In genomic region chr3:52436500-52437106, GRCh38 we compare ENCODE assay signal across 14 cellular contexts. TPM values are rescaled to one million over a fixed set of nuclear protein-coding genes. Genes with fewer than 3 reads are reported as not detected.
DNase-seq lines count a peak whose midpoint lies in the region; ATAC-seq and TF ChIP-seq lines count a peak whose summit lies in the region.
"Had no signal": no experiment of that assay in that cellular context is flagged by ENCODE, and none has a peak within 500 bp of the region (broad histone marks: within the 10 kb centered on the region; RNA-seq: fewer than 3 reads in every experiment).

No MANE protein-coding gene starts in this region.

- H3K4me1 ChIP-seq in HUES64 (ENCODE audit: insufficient read depth, low read length) = no peaks in the 10 kb centered on the region

- H3K27me3 ChIP-seq in HUES64 (ENCODE audit: insufficient read depth, low read length) = no peaks in the 10 kb centered on the region
- H3K27me3 ChIP-seq: esophagus muscularis mucosa had no signal

- DNase-seq in AG20443 (ENCODE audit: low spot score) (peak; percentile 77), endothelial cell (ENCODE audit: low spot score) (no peak)
- DNase-seq in activated naive CD4-positive, alpha-beta T cell (lab: John Stamatoyannopoulos, UW) = no peak
- DNase-seq in activated CD8-positive, alpha-beta T cell treated with anti-CD3 and anti-CD28 coated beads, Interleukin-2, amount 10 ng/mL, durations not matched to agents 7 days and 5 days = no peak
- DNase-seq: C1 segment of cervical spinal cord, left colon, trophoblast cell had no signal

- peaks cover 48% of the 10 kb centered on the region for H3K4me1 Mint-ChIP-seq in endothelial cell (ENCODE audit: unreplicated experiment)
- peaks cover 39% of the 10 kb centered on the region for H3K4me1 Mint-ChIP-seq in nephron
- no peaks in the 10 kb centered on the region for H3K4me1 Mint-ChIP-seq in activated CD8-positive, alpha-beta T cell treated with anti-CD3 and anti-CD28 coated beads, Interleukin-2, amount 10 ng/mL, durations not matched to agents 7 days and 5 days (ENCODE audit: low read depth)

- peaks cover 41% of the 10 kb centered on the region for H3K36me3 Mint-ChIP-seq in endothelial cell (ENCODE audit: low read depth, unreplicated experiment)
- H3K36me3 Mint-ChIP-seq in nephron (ENCODE audit: low read depth) = no peaks in the 10 kb centered on the region
- no peaks in the 10 kb centered on the region for H3K36me3 Mint-ChIP-seq in activated CD8-positive, alpha-beta T cell treated with anti-CD3 and anti-CD28 coated beads, Interleukin-2, amount 10 ng/mL, durations not matched to agents 7 days and 5 days (ENCODE audit: low read depth)
- H3K36me3 Mint-ChIP-seq: WTC11 had no signal

- H3K27ac Mint-ChIP-seq in endothelial cell (ENCODE audit: unreplicated experiment) = peak overlapping the region; percentile 42
- peak overlapping the region; percentile 42 to 85 (median 76) for H3K27ac Mint-ChIP-seq in nephron
- H3K27ac Mint-ChIP-seq in activated CD8-positive, alpha-beta T cell treated with anti-CD3 and anti-CD28 coated beads, Interleukin-2, amount 10 ng/mL, durations not matched to agents 7 days and 5 days = no peak overlapping the region
- H3K27ac Mint-ChIP-seq: WTC11 had no signal

- H3K9me3 Mint-ChIP-seq in endothelial cell (ENCODE audit: unreplicated experiment) (no peaks in the 10 kb centered on the region), nephron (no peaks in the 10 kb centered on the region)
- H3K9me3 Mint-ChIP-seq in activated CD8-positive, alpha-beta T cell treated with anti-CD3 and anti-CD28 coated beads, Interleukin-2, amount 10 ng/mL, durations not matched to agents 7 days and 5 days (ENCODE audit: insufficient read depth) = no peaks in the 10 kb centered on the region
- H3K9me3 Mint-ChIP-seq: WTC11 had no signal

- H3K4me3 Mint-ChIP-seq in endothelial cell (ENCODE audit: unreplicated experiment) (no peak overlapping the region), nephron (no peak overlapping the region)
- H3K4me3 Mint-ChIP-seq in activated CD8-positive, alpha-beta T cell treated with anti-CD3 and anti-CD28 coated beads, Interleukin-2, amount 10 ng/mL, durations not matched to agents 7 days and 5 days = no peak overlapping the region
- H3K4me3 Mint-ChIP-seq: WTC11 had no signal

- H3K4me3 ChIP-seq in HUES64 (ENCODE audit: low read length) = no peak overlapping the region
- H3K4me3 ChIP-seq: esophagus muscularis mucosa had no signal

- H3K27ac ChIP-seq in HUES64 (ENCODE audit: low read depth, low read length) = no peak overlapping the region
- H3K27ac ChIP-seq: esophagus muscularis mucosa, KMS-11 had no signal

- peak overlapping the region; percentile 30; the same call in 1 of the 2 replicates for H3K9ac ChIP-seq in HUES64 (ENCODE audit: low read depth, low read length)
- H3K9ac ChIP-seq: KMS-11 had no signal

- 89% methylated on average over 13 of the region's 13 CpGs for WGBS in HUES64

- CTCF ChIA-PET in activated CD8-positive, alpha-beta T cell treated with anti-CD3 and anti-CD28 coated beads, Interleukin-2, amount 10 ng/mL, durations not matched to agents 7 days and 5 days (lab: Charles Lee) = interaction anchor here (0.9 kb wide), 1 partner anchor 10 kb away, joined by 3 read pairs; no protein-coding TSS in a partner anchor

- no peak for TF ChIP-seq CTCF in endothelial cell (IDR thresholded peaks at IDR 0.05; ENCODE audit: unreplicated experiment)
- no peak for TF ChIP-seq CTCF in nephron (IDR thresholded peaks at IDR 0.05; ENCODE audit: unreplicated experiment in 3 of 3)

- POLR2A ChIA-PET in activated CD8-positive, alpha-beta T cell treated with anti-CD3 and anti-CD28 coated beads, Interleukin-2, amount 10 ng/mL, durations not matched to agents 7 days and 5 days (lab: Charles Lee) = no interaction called here

- H3K27me3 Mint-ChIP-seq in endothelial cell (ENCODE audit: unreplicated experiment) (peaks cover 4% of the 10 kb centered on the region), nephron (ENCODE audit: low read depth) (no peaks in the 10 kb centered on the region)
- H3K27me3 Mint-ChIP-seq in activated CD8-positive, alpha-beta T cell treated with anti-CD3 and anti-CD28 coated beads, Interleukin-2, amount 10 ng/mL, durations not matched to agents 7 days and 5 days (ENCODE audit: low read depth) = peaks cover 2% of the 10 kb centered on the region

- no peak for ATAC-seq in HG03342 (IDR thresholded peaks at IDR 0.05; ENCODE audit: unreplicated experiment)
- ATAC-seq in activated CD8-positive, alpha-beta T cell treated with anti-CD3 and anti-CD28 coated beads, Interleukin-2, amount 10 ng/mL, durations not matched to agents 7 days and 5 days = no peak
- no peak for ATAC-seq in HG02885 (IDR thresholded peaks at IDR 0.05; ENCODE audit: poor library complexity, unreplicated experiment)
- ATAC-seq: left colon, WTC11 had no signal

- no peaks in the 10 kb centered on the region for H3K9me3 ChIP-seq in HUES64 (ENCODE audit: insufficient read depth, low read depth, low read length)
- H3K9me3 ChIP-seq: esophagus muscularis mucosa had no signal

- H3K36me3 ChIP-seq in HUES64 (ENCODE audit: insufficient read depth, low read length) = no peaks in the 10 kb centered on the region

RNA-seq across cellular contexts. Expression of gene SEMA3G, which starts 8.3 kb away (rescaled TPM):
- 1.3 TPM for polyA plus RNA-seq in HUES64 (2013, experiment 1 of 2)
- polyA plus RNA-seq in HUES64 (2013, experiment 2 of 2) = 1.3 TPM
- 175 TPM for total RNA-seq in endothelial cell (ENCODE audit: unreplicated experiment)
- total RNA-seq in activated CD8-positive, alpha-beta T cell treated with anti-CD3 and anti-CD28 coated beads, Interleukin-2, amount 10 ng/mL, durations not matched to agents 7 days and 5 days = under 1 TPM; 0.13 to 0.21 TPM

RNA-seq across cellular contexts. Expression of gene TNNC1, which starts 17.2 kb away (rescaled TPM):
- 7.0 TPM for polyA plus RNA-seq in HUES64 (2013, experiment 1 of 2)
- polyA plus RNA-seq in HUES64 (2013, experiment 2 of 2) = 6.0 TPM
- total RNA-seq in endothelial cell (ENCODE audit: unreplicated experiment) = 0.67 TPM
- total RNA-seq in activated CD8-positive, alpha-beta T cell treated with anti-CD3 and anti-CD28 coated beads, Interleukin-2, amount 10 ng/mL, durations not matched to agents 7 days and 5 days = 1 to 10 TPM in 1 of 2 experiments, under 1 TPM in 1; 0.84 to 2.1 TPM

RNA-seq across cellular contexts. Expression of gene NISCH, which starts 18.8 kb away (rescaled TPM):
- 53.6 TPM for polyA plus RNA-seq in HUES64 (2013, experiment 1 of 2)
- polyA plus RNA-seq in HUES64 (2013, experiment 2 of 2) = 52.8 TPM
- 261 TPM for total RNA-seq in endothelial cell (ENCODE audit: unreplicated experiment)
- 10 to 100 TPM; 77.2 to 82.6 TPM for total RNA-seq in activated CD8-positive, alpha-beta T cell treated with anti-CD3 and anti-CD28 coated beads, Interleukin-2, amount 10 ng/mL, durations not matched to agents 7 days and 5 days

RNA-seq across cellular contexts. Expression of gene PHF7, which starts 26.1 kb away (rescaled TPM):
- polyA plus RNA-seq in HUES64 (2013, experiment 1 of 2) = 5.4 TPM
- polyA plus RNA-seq in HUES64 (2013, experiment 2 of 2) = 9.1 TPM
- total RNA-seq in endothelial cell (ENCODE audit: unreplicated experiment) = 15.9 TPM
- total RNA-seq in activated CD8-positive, alpha-beta T cell treated with anti-CD3 and anti-CD28 coated beads, Interleukin-2, amount 10 ng/mL, durations not matched to agents 7 days and 5 days = 10 to 100 TPM; 14.6 to 16.2 TPM

RNA-seq across cellular contexts. Expression of gene BAP1, which starts 26.8 kb away (rescaled TPM):
- polyA plus RNA-seq in HUES64 (2013, experiment 1 of 2) = 57.6 TPM
- polyA plus RNA-seq in HUES64 (2013, experiment 2 of 2) = 59.8 TPM
- 118 TPM for total RNA-seq in endothelial cell (ENCODE audit: unreplicated experiment)
- 100 to 1,000 TPM in 1 of 2 experiments, 10 to 100 TPM in 1; 95.6 to 105 TPM for total RNA-seq in activated CD8-positive, alpha-beta T cell treated with anti-CD3 and anti-CD28 coated beads, Interleukin-2, amount 10 ng/mL, durations not matched to agents 7 days and 5 days

Comparison
In these comparisons a context has a peak if more than half of its experiments do, and no peak if none do; other contexts are left out.
1. RNA of gene SEMA3G, which starts 8.3 kb away (total RNA-seq): 175 TPM in endothelial cell (single experiment); 0.13 to 0.21 TPM in activated CD8-positive, alpha-beta T cell treated with anti-CD3 and anti-CD28 coated beads, Interleukin-2, amount 10 ng/mL, durations not matched to agents 7 days and 5 days; every median in the first group is over 100 times any median in the second.